Comparison of ENCODE assay signal across 15 cellular contexts in genomic region chr14:63933110-63933509, GRCh38.
DNase-seq lines count a peak whose midpoint lies in the region; ATAC-seq and TF ChIP-seq lines count a peak whose summit lies in the region.
"Had no signal": no experiment of that assay in that cellular context is flagged by ENCODE, and none has a peak within 500 bp of the region (broad histone marks: within the 10 kb centered on the region; RNA-seq: fewer than 3 reads in every experiment).

No MANE protein-coding gene starts in this region.

- H3K9me3 Mint-ChIP-seq in CD8-positive, alpha-beta memory T cell, result no peaks in the 10 kb centered on the region
- H3K9me3 Mint-ChIP-seq in activated CD4-positive, alpha-beta memory T cell treated with anti-CD3 and anti-CD28 coated beads for 36 hours, result no peaks in the 10 kb centered on the region
- H3K9me3 Mint-ChIP-seq in memory B cell, result no peaks in the 10 kb centered on the region
- H3K9me3 Mint-ChIP-seq in mesothelial cell of epicardium, result no peaks in the 10 kb centered on the region
- H3K9me3 Mint-ChIP-seq: naive B cell had no signal

- no peak for DNase-seq in CD8-positive, alpha-beta memory T cell
- DNase-seq in activated CD4-positive, alpha-beta memory T cell treated with anti-CD3 and anti-CD28 coated beads for 36 hours, result peak; percentile 10
- DNase-seq in memory B cell (ENCODE audit: low spot score in 2 of 2), result no peak
- DNase-seq in SJCRH30, result no peak
- no peak for DNase-seq in mesothelial cell of epicardium (ENCODE audit: low spot score in 2 of 2, unreplicated experiment in 2 of 2)
- DNase-seq in SW480 (ENCODE audit: low spot score), result no peak
- DNase-seq: COR-L47; naive B cell; NCI-H1436 treated with DMSO at 0.1 percent for 48 hours; Peyer's patch; stimulated activated CD4-positive, alpha-beta T cell treated with anti-CD3 and anti-CD28 coated beads, Interleukin-4, amount 100 ng/mL, for 4 hours; trophoblast cell had no signal

- H3K27me3 Mint-ChIP-seq in CD8-positive, alpha-beta memory T cell, result no peaks in the 10 kb centered on the region
- H3K27me3 Mint-ChIP-seq in activated CD4-positive, alpha-beta memory T cell treated with anti-CD3 and anti-CD28 coated beads for 36 hours, result no peaks in the 10 kb centered on the region
- H3K27me3 Mint-ChIP-seq in memory B cell, result no peaks in the 10 kb centered on the region
- no peaks in the 10 kb centered on the region for H3K27me3 Mint-ChIP-seq in mesothelial cell of epicardium (ENCODE audit: low read depth)
- H3K27me3 Mint-ChIP-seq: naive B cell had no signal

- no peak for TF ChIP-seq CTCF in mesothelial cell of epicardium (IDR thresholded peaks at IDR 0.05; ENCODE audit: unreplicated experiment)

- CTCF ChIA-PET in CD8-positive, alpha-beta memory T cell (lab: Charles Lee), result no interaction called here
- CTCF ChIA-PET in activated CD4-positive, alpha-beta memory T cell treated with anti-CD3 and anti-CD28 coated beads for 36 hours (lab: Charles Lee), result interaction anchor here (0.7 to 1.7 kb wide), 4 partner anchors 22 to 100 kb away, joined by 3 to 5 read pairs (median 4); partner anchors contain the start of gene SYNE2

- H3K4me1 ChIP-seq in CD8-positive, alpha-beta memory T cell (ENCODE audit: insufficient read depth, low read length), result peaks cover 37% of the 10 kb centered on the region
- peaks cover 10% of the 10 kb centered on the region for H3K4me1 ChIP-seq in SJCRH30

- peaks cover 30 to 51% (median 51%) of the 10 kb centered on the region in 3 donors for H3K4me1 Mint-ChIP-seq in CD8-positive, alpha-beta memory T cell
- peaks cover 29% of the 10 kb centered on the region for H3K4me1 Mint-ChIP-seq in activated CD4-positive, alpha-beta memory T cell treated with anti-CD3 and anti-CD28 coated beads for 36 hours (ENCODE audit: low read depth)
- peaks cover 4% of the 10 kb centered on the region for H3K4me1 Mint-ChIP-seq in memory B cell
- peaks cover 7% of the 10 kb centered on the region for H3K4me1 Mint-ChIP-seq in mesothelial cell of epicardium

- H3K9me3 ChIP-seq in CD8-positive, alpha-beta memory T cell (ENCODE audit: low read length), result no peaks in the 10 kb centered on the region
- no peaks in the 10 kb centered on the region for H3K9me3 ChIP-seq in SJCRH30 (replicated peaks)
- H3K9me3 ChIP-seq: Peyer's patch had no signal

- H3K4me3 ChIP-seq in CD8-positive, alpha-beta memory T cell (ENCODE audit: low read length), result no peak overlapping the region
- H3K4me3 ChIP-seq in SJCRH30, result no peak overlapping the region
- H3K4me3 ChIP-seq: hepatocyte, Peyer's patch had no signal

- H3K4me3 Mint-ChIP-seq in CD8-positive, alpha-beta memory T cell, result peak overlapping the region; percentile 22 to 61 (median 51)
- H3K4me3 Mint-ChIP-seq in activated CD4-positive, alpha-beta memory T cell treated with anti-CD3 and anti-CD28 coated beads for 36 hours, result peak overlapping the region; percentile 27
- H3K4me3 Mint-ChIP-seq in memory B cell (peak overlapping the region; percentile 2), mesothelial cell of epicardium (no peak overlapping the region)
- H3K4me3 Mint-ChIP-seq: naive B cell had no signal

- peak; percentile 55 for ATAC-seq in HG02885 (IDR thresholded peaks at IDR 0.05; ENCODE audit: poor library complexity, unreplicated experiment)
- no peak for ATAC-seq in memory B cell (ENCODE audit: low read depth)
- ATAC-seq in GM21423 (IDR thresholded peaks at IDR 0.05; ENCODE audit: unreplicated experiment), result no peak

- H3K27me3 ChIP-seq in CD8-positive, alpha-beta memory T cell (ENCODE audit: insufficient read depth, low read length, poor library complexity, severe bottlenecking), result no peaks in the 10 kb centered on the region
- no peaks in the 10 kb centered on the region for H3K27me3 ChIP-seq in SJCRH30
- H3K27me3 ChIP-seq: hepatocyte, Peyer's patch had no signal

- POLR2A ChIA-PET in CD8-positive, alpha-beta memory T cell (lab: Charles Lee), result no interaction called here
- POLR2A ChIA-PET in activated CD4-positive, alpha-beta memory T cell treated with anti-CD3 and anti-CD28 coated beads for 36 hours (lab: Charles Lee), result interaction anchor here (0.7 to 1.1 kb wide), 3 partner anchors 23 to 79 kb away, joined by 3 to 10 read pairs (median 5); partner anchors contain the start of gene SYNE2

- H3K27ac Mint-ChIP-seq in CD8-positive, alpha-beta memory T cell, result peak overlapping the region; percentile 9 to 72 (median 49)
- H3K27ac Mint-ChIP-seq in activated CD4-positive, alpha-beta memory T cell treated with anti-CD3 and anti-CD28 coated beads for 36 hours, result peak overlapping the region; percentile 10
- H3K27ac Mint-ChIP-seq in memory B cell (no peak overlapping the region), mesothelial cell of epicardium (no peak overlapping the region)
- H3K27ac Mint-ChIP-seq: naive B cell had no signal

- no peak overlapping the region for H3K27ac ChIP-seq in CD8-positive, alpha-beta memory T cell (ENCODE audit: low read depth, low read length)
- H3K27ac ChIP-seq in SJCRH30, result no peak overlapping the region
- H3K27ac ChIP-seq: hepatocyte, Peyer's patch had no signal

- intact Hi-C loops in activated CD4-positive, alpha-beta memory T cell treated with anti-CD3 and anti-CD28 coated beads for 36 hours (cut with micrococcal nuclease), result loop anchor here (1.0 to 2.0 kb wide), 4 partner anchors 23 to 76 kb away; no protein-coding TSS in a partner anchor

- H3K36me3 Mint-ChIP-seq in CD8-positive, alpha-beta memory T cell, result peaks cover 3 to 30% (median 3%) of the 10 kb centered on the region in 3 donors
- peaks cover 3% of the 10 kb centered on the region for H3K36me3 Mint-ChIP-seq in activated CD4-positive, alpha-beta memory T cell treated with anti-CD3 and anti-CD28 coated beads for 36 hours
- H3K36me3 Mint-ChIP-seq in memory B cell (peaks cover 3% of the 10 kb centered on the region), mesothelial cell of epicardium (peaks cover 3% of the 10 kb centered on the region)
- H3K36me3 Mint-ChIP-seq: naive B cell had no signal

- H3K36me3 ChIP-seq in CD8-positive, alpha-beta memory T cell (ENCODE audit: insufficient read depth, low read length), result no peaks in the 10 kb centered on the region
- H3K36me3 ChIP-seq in SJCRH30, result no peaks in the 10 kb centered on the region
- H3K36me3 ChIP-seq: Peyer's patch had no signal

Comparison
In these comparisons a context has a peak if more than half of its experiments do, and no peak if none do; other contexts are left out.
1. H3K27ac Mint-ChIP-seq: peak in CD8-positive, alpha-beta memory T cell (8 of 8) and activated CD4-positive, alpha-beta memory T cell treated with anti-CD3 and anti-CD28 coated beads for 36 hours (single experiment); none in memory B cell (single experiment) and mesothelial cell of epicardium (single experiment).